In genomic region chr12:84305144-84305543, GRCh38 we compare ENCODE assay signal across 13 cellular contexts.
"Had no signal": no experiment of that assay in that cellular context is flagged by ENCODE, and none has a peak within 500 bp of the region (broad histone marks: within the 10 kb centered on the region; RNA-seq: fewer than 3 reads in every experiment).

No MANE protein-coding gene starts in this region.

- H3K27ac Mint-ChIP-seq: activated naive CD4-positive, alpha-beta T cell treated with anti-CD3 and anti-CD28 coated beads, Interleukin-2, amount 10 ng/mL, durations not matched to agents 7 days and 5 days; natural killer cell treated with Interleukin-12 subunit alpha and Interleukin-12 subunit beta and Interleukin-15 and Interleukin-18, amount 100 ng/mL, for 72 hours; stimulated activated naive CD8-positive, alpha-beta T cell treated with anti-CD3 and anti-CD28 coated beads, Interleukin-15, Interleukin-2, amounts not matched to agents 100 ng/mL and 50 ng/mL, for 24 hours had no signal

- ATAC-seq: left lung; natural killer cell treated with Interleukin-12 subunit alpha and Interleukin-12 subunit beta and Interleukin-15 and Interleukin-18, amount 100 ng/mL, for 72 hours; right cardiac atrium had no signal

- H3K27ac ChIP-seq: left lung, prostate gland, skin epidermis, suprapubic skin had no signal

- DNase-seq: activated CD4-positive, CD25-positive, alpha-beta regulatory T cell treated with anti-CD3 and anti-CD28 coated beads, Interleukin-2, amount 50 U/mL, for 72 hours; activated naive CD4-positive, alpha-beta T cell treated with anti-CD3 and anti-CD28 coated beads, Interleukin-2, amount 10 ng/mL, durations not matched to agents 7 days and 5 days; activated T-cell treated with anti-CD3 and anti-CD28 coated beads for 4 hours; erythroblast; left lung; mammary epithelial cell; right cardiac atrium; trophoblast cell had no signal

- H3K27me3 Mint-ChIP-seq: activated naive CD4-positive, alpha-beta T cell treated with anti-CD3 and anti-CD28 coated beads, Interleukin-2, amount 10 ng/mL, durations not matched to agents 7 days and 5 days; natural killer cell treated with Interleukin-12 subunit alpha and Interleukin-12 subunit beta and Interleukin-15 and Interleukin-18, amount 100 ng/mL, for 72 hours; stimulated activated naive CD8-positive, alpha-beta T cell treated with anti-CD3 and anti-CD28 coated beads, Interleukin-15, Interleukin-2, amounts not matched to agents 100 ng/mL and 50 ng/mL, for 24 hours had no signal

- H3K9me3 ChIP-seq: left lung, prostate gland, suprapubic skin had no signal

- H3K4me3 ChIP-seq: left lung, prostate gland, skin epidermis, suprapubic skin had no signal

- H3K4me3 Mint-ChIP-seq: activated naive CD4-positive, alpha-beta T cell treated with anti-CD3 and anti-CD28 coated beads, Interleukin-2, amount 10 ng/mL, durations not matched to agents 7 days and 5 days; natural killer cell treated with Interleukin-12 subunit alpha and Interleukin-12 subunit beta and Interleukin-15 and Interleukin-18, amount 100 ng/mL, for 72 hours; stimulated activated naive CD8-positive, alpha-beta T cell treated with anti-CD3 and anti-CD28 coated beads, Interleukin-15, Interleukin-2, amounts not matched to agents 100 ng/mL and 50 ng/mL, for 24 hours had no signal

- H3K4me1 Mint-ChIP-seq: activated naive CD4-positive, alpha-beta T cell treated with anti-CD3 and anti-CD28 coated beads, Interleukin-2, amount 10 ng/mL, durations not matched to agents 7 days and 5 days had no signal

- H3K36me3 Mint-ChIP-seq: activated naive CD4-positive, alpha-beta T cell treated with anti-CD3 and anti-CD28 coated beads, Interleukin-2, amount 10 ng/mL, durations not matched to agents 7 days and 5 days had no signal

- H3K27me3 ChIP-seq: left lung, suprapubic skin had no signal

- H3K36me3 ChIP-seq: left lung, prostate gland, suprapubic skin had no signal
